ENCODE assay signal across 28 cellular contexts in the genomic region with DNA sequence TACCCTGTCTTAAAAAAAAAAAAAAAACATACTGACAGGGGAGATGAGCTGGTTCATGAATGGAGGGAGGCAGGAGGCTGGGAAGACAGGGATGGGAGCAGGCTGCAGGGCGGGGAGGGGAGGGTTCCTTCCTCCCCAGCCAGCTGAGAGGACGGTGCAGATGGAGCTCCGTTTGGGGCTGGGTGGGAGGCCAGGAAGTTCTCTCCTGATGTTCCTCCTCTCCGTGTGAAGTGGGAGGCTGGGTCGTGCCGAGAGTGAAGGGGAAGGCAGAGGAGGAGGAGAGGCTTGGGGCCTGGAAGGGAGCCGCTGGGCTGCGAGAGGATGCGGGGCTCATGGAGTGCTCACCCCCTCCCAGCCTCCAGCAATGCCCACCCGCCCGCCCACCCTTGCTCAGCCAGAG. TPM values are rescaled to one million over a fixed set of nuclear protein-coding genes. Genes with fewer than 3 reads are reported as not detected.
"Had no signal": no experiment of that assay in that cellular context is flagged by ENCODE, and none has a peak within 500 bp of the region (broad histone marks: within the 10 kb centered on the region; RNA-seq: fewer than 3 reads in every experiment).

No MANE protein-coding gene starts in this region.

- H3K27me3 ChIP-seq: adrenal gland, cardiac muscle cell, ovary, upper lobe of left lung, vagina had no signal

- H3K4me1 ChIP-seq: adrenal gland, gastroesophageal sphincter, prostate gland, vagina had no signal

- ATAC-seq: gastroesophageal sphincter, sciatic nerve had no signal

- H3K27me3 Mint-ChIP-seq: activated naive CD8-positive, alpha-beta T cell treated with anti-CD3 and anti-CD28 coated beads for 36 hours; brain; stimulated activated naive CD8-positive, alpha-beta T cell treated with anti-CD3 and anti-CD28 coated beads, Interleukin-15, Interleukin-2, amounts not matched to agents 100 ng/mL and 50 ng/mL, for 24 hours had no signal

- H3K4me3 ChIP-seq: adrenal gland, cardiac muscle cell, gastroesophageal sphincter, ovary, prostate gland, skin epidermis, upper lobe of left lung, vagina had no signal

- H3K9me3 Mint-ChIP-seq: activated naive CD8-positive, alpha-beta T cell treated with anti-CD3 and anti-CD28 coated beads for 36 hours; memory B cell; nephron; stimulated activated naive CD8-positive, alpha-beta T cell treated with anti-CD3 and anti-CD28 coated beads, Interleukin-15, Interleukin-2, amounts not matched to agents 100 ng/mL and 50 ng/mL, for 24 hours had no signal

- H3K27ac Mint-ChIP-seq: activated naive CD8-positive, alpha-beta T cell treated with anti-CD3 and anti-CD28 coated beads for 36 hours; memory B cell; nephron; stimulated activated naive CD8-positive, alpha-beta T cell treated with anti-CD3 and anti-CD28 coated beads, Interleukin-15, Interleukin-2, amounts not matched to agents 100 ng/mL and 50 ng/mL, for 24 hours had no signal

- H3K4me1 Mint-ChIP-seq: nephron had no signal

- H3K9me3 ChIP-seq: adrenal gland, gastroesophageal sphincter, ovary, prostate gland, upper lobe of left lung, vagina had no signal

- H3K4me3 Mint-ChIP-seq: activated naive CD8-positive, alpha-beta T cell treated with anti-CD3 and anti-CD28 coated beads for 36 hours; brain; memory B cell; nephron; stimulated activated naive CD8-positive, alpha-beta T cell treated with anti-CD3 and anti-CD28 coated beads, Interleukin-15, Interleukin-2, amounts not matched to agents 100 ng/mL and 50 ng/mL, for 24 hours had no signal

- H3K36me3 Mint-ChIP-seq: memory B cell had no signal

- H3K36me3 ChIP-seq: adrenal gland, cardiac muscle cell, gastroesophageal sphincter, ovary, prostate gland, upper lobe of left lung, vagina had no signal

- H3K27ac ChIP-seq: adrenal gland, cardiac muscle cell, gastroesophageal sphincter, ovary, prostate gland, skin epidermis, upper lobe of left lung, vagina, VCaP had no signal

- DNase-seq: activated CD4-positive, alpha-beta T cell treated with anti-CD3 and anti-CD28 coated beads for 4 hours; activated CD4-positive, alpha-beta T cell treated with anti-CD3 and anti-CD28 coated beads, Interleukin-2, amount 50 U/mL, for 4 hours; activated effector memory CD4-positive, alpha-beta T cell treated with Interleukin-2 at 50 U/mL for 16 hours; activated naive CD4-positive, alpha-beta T cell treated with Interleukin-2 at 50 U/mL for 16 hours; activated naive CD8-positive, alpha-beta T cell treated with anti-CD3 and anti-CD28 coated beads for 36 hours; activated T-cell treated with anti-CD3 and anti-CD28 coated beads for 4 hours; adrenal gland; cortex of kidney; hippocampal formation; midbrain; ovary; retina; stimulated activated CD4-positive, alpha-beta T cell treated with anti-CD3 and anti-CD28 coated beads, Interleukin-12 subunit alpha, Interleukin-12 subunit beta, amount 100 ng/mL, for 4 hours; stimulated activated CD4-positive, alpha-beta T cell treated with anti-CD3 and anti-CD28 coated beads, Interleukin-4, amount 100 ng/mL, for 1 hour; upper lobe of left lung had no signal

RNA-seq across cellular contexts. Expression of a gene that starts 21.3 kb away (rescaled TPM):
- total RNA-seq: fibroblast of villous mesenchyme had no signal

RNA-seq across cellular contexts. Expression of a gene that starts 49.7 kb away (rescaled TPM):
- total RNA-seq: activated naive CD8-positive, alpha-beta T cell treated with anti-CD3 and anti-CD28 coated beads for 36 hours; fibroblast of villous mesenchyme; kidney epithelial cell had no signal
